Comparison of ENCODE assay signal across 13 cellular contexts in the genomic region with DNA sequence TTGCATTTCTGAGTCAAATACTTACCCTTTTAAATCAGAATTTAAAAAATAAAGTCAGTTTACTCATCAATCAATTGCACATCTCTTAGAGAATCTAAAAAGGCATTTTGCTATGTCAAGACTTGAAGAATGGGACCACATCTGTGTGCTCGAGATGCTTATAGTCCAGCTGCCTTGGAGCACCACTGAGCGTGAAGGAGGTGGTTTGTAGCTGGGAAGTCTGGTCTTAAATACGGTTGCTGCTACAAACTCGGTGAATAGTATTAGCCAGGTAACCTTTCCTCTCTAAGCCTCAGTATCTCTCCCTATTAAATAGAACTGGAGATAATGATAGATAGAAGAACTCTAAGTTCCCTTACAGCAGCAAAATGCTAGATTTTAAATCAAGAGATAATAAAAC.
DNase-seq lines count a peak whose midpoint lies in the region; ATAC-seq and TF ChIP-seq lines count a peak whose summit lies in the region.
"Had no signal": no experiment of that assay in that cellular context is flagged by ENCODE, and none has a peak within 500 bp of the region (broad histone marks: within the 10 kb centered on the region; RNA-seq: fewer than 3 reads in every experiment).

No MANE protein-coding gene starts in this region.

- BruUV-seq in A673 (replicated peaks; lab: Mats Ljungman, UMichigan) = TSS peak; percentile 69

- CTCF ChIA-PET in A673 (lab: Charles Lee) = interaction anchor here (0.7 to 2.1 kb wide), 11 partner anchors 10 to 1178 kb away, joined by 3 to 11 read pairs (median 5); no protein-coding TSS in a partner anchor

- H3K4me3 Mint-ChIP-seq in T-helper 2 cell treated with Interferon-gamma antibody and Interleukin-4, amounts not matched to agents 5 μg/mL and 100 μg/mL, for 36 hours = no peak overlapping the region

- H3K27me3 Mint-ChIP-seq in T-helper 2 cell treated with Interferon-gamma antibody and Interleukin-4, amounts not matched to agents 5 μg/mL and 100 μg/mL, for 36 hours (ENCODE audit: low read depth) = peaks cover 48% of the 10 kb centered on the region

- no peaks in the 10 kb centered on the region for H3K9me3 Mint-ChIP-seq in T-helper 2 cell treated with Interferon-gamma antibody and Interleukin-4, amounts not matched to agents 5 μg/mL and 100 μg/mL, for 36 hours

- ATAC-seq in GM21423 (IDR thresholded peaks at IDR 0.05; ENCODE audit: unreplicated experiment) = no peak
- no peak for ATAC-seq in HG03025 (IDR thresholded peaks at IDR 0.05; ENCODE audit: low FRiP score, unreplicated experiment)

- H3K9me3 ChIP-seq in A673 (ENCODE audit: low read depth, low read length, poor library complexity, severe bottlenecking) (no peaks in the 10 kb centered on the region), muscle layer of duodenum (ENCODE audit: control insufficient read depth in 1 of 2, low read length in 2 of 2) (no peaks in the 10 kb centered on the region)
- H3K9me3 ChIP-seq: Peyer's patch had no signal

- H3K27me3 ChIP-seq in A673 (replicated peaks; ENCODE audit: insufficient read depth, low read depth, low read length, poor library complexity) = no peaks in the 10 kb centered on the region
- no peaks in the 10 kb centered on the region for H3K27me3 ChIP-seq in muscle layer of duodenum (ENCODE audit: low read depth, low read length)
- H3K27me3 ChIP-seq: foreskin keratinocyte, Peyer's patch had no signal

- H3K27ac Mint-ChIP-seq in T-helper 2 cell treated with Interferon-gamma antibody and Interleukin-4, amounts not matched to agents 5 μg/mL and 100 μg/mL, for 36 hours = no peak overlapping the region

- no peaks in the 10 kb centered on the region for H3K36me3 Mint-ChIP-seq in T-helper 2 cell treated with Interferon-gamma antibody and Interleukin-4, amounts not matched to agents 5 μg/mL and 100 μg/mL, for 36 hours (ENCODE audit: low read depth)

- peaks cover 9% of the 10 kb centered on the region for H3K4me1 Mint-ChIP-seq in T-helper 2 cell treated with Interferon-gamma antibody and Interleukin-4, amounts not matched to agents 5 μg/mL and 100 μg/mL, for 36 hours (ENCODE audit: low read depth)

- TF ChIP-seq CTCF in A673 (conservative IDR thresholded peaks at IDR 0.05; ENCODE audit: low read depth, low read length) = no peak
- no peak for TF ChIP-seq CTCF in cardiac fibroblast (IDR thresholded peaks at IDR 0.05; ENCODE audit: low read depth, low read length)

- peak overlapping the region; percentile 28 for H3K27ac ChIP-seq in A673 (ENCODE audit: low read depth, low read length, poor library complexity, severe bottlenecking)
- H3K27ac ChIP-seq in muscle layer of duodenum (ENCODE audit: low read length) = peak overlapping the region; percentile 3
- H3K27ac ChIP-seq: foreskin keratinocyte, Peyer's patch, skin epidermis had no signal

- DNase-seq in A673 (ENCODE audit: low spot score) (peak; percentile 35), RPMI7951 (ENCODE audit: low read depth) (peak; percentile 65), cardiac fibroblast (ENCODE audit: low read depth in 2 of 2) (peak; percentile 43 to 54)
- DNase-seq in stimulated activated CD8-positive, alpha-beta memory T cell treated with anti-CD3 and anti-CD28 coated beads, Interleukin-4, amount 100 ng/mL, for 48 hours = no peak
- no peak for DNase-seq in T-helper 2 cell treated with Interferon-gamma antibody and Interleukin-4, amounts not matched to agents 5 μg/mL and 100 μg/mL, for 36 hours (ENCODE audit: low spot score)

- intact Hi-C loops in A673 (cut with micrococcal nuclease; ENCODE audit: unreplicated experiment) = loop anchor here (2.0 to 10.0 kb wide), 11 partner anchors 76 to 1529 kb away; no protein-coding TSS in a partner anchor

- POLR2A ChIA-PET in A673 (lab: Charles Lee; ENCODE audit: low non-redundant PET) = no interaction called here

- H3K4me1 ChIP-seq in A673 (ENCODE audit: insufficient read depth, low read length, poor library complexity, severe bottlenecking) (peaks cover 36% of the 10 kb centered on the region), muscle layer of duodenum (ENCODE audit: control insufficient read depth in 1 of 2, insufficient read depth in 2 of 2, low read length in 2 of 2) (peaks cover 0 to 10% of the 10 kb centered on the region in 2 donors)
- H3K4me1 ChIP-seq: Peyer's patch had no signal

- H3K4me3 ChIP-seq in A673 (ENCODE audit: low read depth, low read length, poor library complexity, severe bottlenecking) = peak overlapping the region; percentile 15
- peak overlapping the region in 1 of 2 donors; percentile 31 for H3K4me3 ChIP-seq in cardiac fibroblast (replicated peaks in 1 of 2; ENCODE audit: low read depth in 2 of 2, low read length in 2 of 2)
- H3K4me3 ChIP-seq in muscle layer of duodenum (ENCODE audit: low read depth in 1 of 2, low read length in 2 of 2) = peak overlapping the region in 1 of 2 donors; percentile 3
- H3K4me3 ChIP-seq: GM12878, lung, Peyer's patch, skin epidermis had no signal

- H3K36me3 ChIP-seq in A673 (ENCODE audit: insufficient read depth, low read length, poor library complexity, severe bottlenecking) = no peaks in the 10 kb centered on the region
- no peaks in the 10 kb centered on the region for H3K36me3 ChIP-seq in muscle layer of duodenum (ENCODE audit: control insufficient read depth in 1 of 2, insufficient read depth in 2 of 2, low read length in 2 of 2)
- H3K36me3 ChIP-seq: Peyer's patch had no signal

Comparison
In these comparisons a context has a peak if more than half of its experiments do, and no peak if none do; other contexts are left out.
1. DNase-seq: peak in A673 (single experiment), RPMI7951 (single experiment) and cardiac fibroblast (2 of 2); none in stimulated activated CD8-positive, alpha-beta memory T cell treated with anti-CD3 and anti-CD28 coated beads, Interleukin-4, amount 100 ng/mL, for 48 hours (single experiment) and T-helper 2 cell treated with Interferon-gamma antibody and Interleukin-4, amounts not matched to agents 5 μg/mL and 100 μg/mL, for 36 hours (single experiment).